1 cellular context compared by ENCODE assay signal in genomic region chr1:206579747-206580437, GRCh38.
TF ChIP-seq lines count a peak whose summit lies in the region.

No MANE protein-coding gene starts in this region.

TF ChIP-seq in GM12878, 131 proteins besides CTCF, POLR2A, EP300 and RAD21 (continued from another document):
- TF ChIP-seq SREBF1 (IDR thresholded peaks at IDR 0.05; ENCODE audit: low read length) (no peak), ZSCAN29 (IDR thresholded peaks at IDR 0.05) (no peak), POLR2AphosphoS5 (IDR thresholded peaks at IDR 0.05; ENCODE audit: low read length) (peak; percentile 52; the same call in 1 of the 2 replicates), GATAD2B (conservative IDR thresholded peaks at IDR 0.05; ENCODE audit: low read depth) (peak; percentile 68; the same call in 1 of the 2 replicates), POU2F2 (IDR thresholded peaks at IDR 0.05; ENCODE audit: borderline replicate concordance, low read depth, low read length) (peak; percentile 59; the same call in 2 of the 3 replicates), YY1 (IDR thresholded peaks at IDR 0.05; ENCODE audit: low read depth, low read length) (0 out of 2 replicates have a peak, but pooled peaks have one; percentile 48), JUNB (IDR thresholded peaks at IDR 0.05) (peak; percentile 76), RELB (IDR thresholded peaks at IDR 0.05; ENCODE audit: low read depth) (peak; percentile 79), KAT2A (conservative IDR thresholded peaks at IDR 0.05; ENCODE audit: control insufficient read depth, low read depth, low read length) (no peak), BCLAF1 (IDR thresholded peaks at IDR 0.05) (no peak), TAF1 (IDR thresholded peaks at IDR 0.05; ENCODE audit: borderline replicate concordance, low read depth, low read length) (0 out of 2 replicates have a peak, but pooled peaks have one; percentile 28), SMC3 (IDR thresholded peaks at IDR 0.05; ENCODE audit: borderline replicate concordance, low read length) (peak; percentile 14; the same call in 1 of the 2 replicates), RFX5 (IDR thresholded peaks at IDR 0.05; ENCODE audit: low read depth, low read length) (no peak), E4F1 (IDR thresholded peaks at IDR 0.05; ENCODE audit: borderline replicate concordance, partially characterized antibody) (no peak), NRF1 (conservative IDR thresholded peaks at IDR 0.05; ENCODE audit: low read depth, low read length) (no peak), BACH1 (IDR thresholded peaks at IDR 0.05; ENCODE audit: borderline replicate concordance) (peak; percentile 59; the same call in 1 of the 2 replicates), CREM (IDR thresholded peaks at IDR 0.05; ENCODE audit: low read depth) (peak; percentile 96), POLR2AphosphoS2 (IDR thresholded peaks at IDR 0.05; ENCODE audit: low read depth, low read length) (0 out of 2 replicates have a peak, but pooled peaks have one; percentile 37), SMAD5 (IDR thresholded peaks at IDR 0.05; ENCODE audit: low read depth) (no peak), ETV6 (conservative IDR thresholded peaks at IDR 0.05 in 1 of 2, IDR thresholded peaks at IDR 0.05 in 1 of 2; ENCODE audit: borderline replicate concordance in 1 of 2, low read depth in 1 of 2) (peak in 1 of 2 experiments; percentile 91; a peak in 2 of 4 replicates)
- TF ChIP-seq, protein P1, sequence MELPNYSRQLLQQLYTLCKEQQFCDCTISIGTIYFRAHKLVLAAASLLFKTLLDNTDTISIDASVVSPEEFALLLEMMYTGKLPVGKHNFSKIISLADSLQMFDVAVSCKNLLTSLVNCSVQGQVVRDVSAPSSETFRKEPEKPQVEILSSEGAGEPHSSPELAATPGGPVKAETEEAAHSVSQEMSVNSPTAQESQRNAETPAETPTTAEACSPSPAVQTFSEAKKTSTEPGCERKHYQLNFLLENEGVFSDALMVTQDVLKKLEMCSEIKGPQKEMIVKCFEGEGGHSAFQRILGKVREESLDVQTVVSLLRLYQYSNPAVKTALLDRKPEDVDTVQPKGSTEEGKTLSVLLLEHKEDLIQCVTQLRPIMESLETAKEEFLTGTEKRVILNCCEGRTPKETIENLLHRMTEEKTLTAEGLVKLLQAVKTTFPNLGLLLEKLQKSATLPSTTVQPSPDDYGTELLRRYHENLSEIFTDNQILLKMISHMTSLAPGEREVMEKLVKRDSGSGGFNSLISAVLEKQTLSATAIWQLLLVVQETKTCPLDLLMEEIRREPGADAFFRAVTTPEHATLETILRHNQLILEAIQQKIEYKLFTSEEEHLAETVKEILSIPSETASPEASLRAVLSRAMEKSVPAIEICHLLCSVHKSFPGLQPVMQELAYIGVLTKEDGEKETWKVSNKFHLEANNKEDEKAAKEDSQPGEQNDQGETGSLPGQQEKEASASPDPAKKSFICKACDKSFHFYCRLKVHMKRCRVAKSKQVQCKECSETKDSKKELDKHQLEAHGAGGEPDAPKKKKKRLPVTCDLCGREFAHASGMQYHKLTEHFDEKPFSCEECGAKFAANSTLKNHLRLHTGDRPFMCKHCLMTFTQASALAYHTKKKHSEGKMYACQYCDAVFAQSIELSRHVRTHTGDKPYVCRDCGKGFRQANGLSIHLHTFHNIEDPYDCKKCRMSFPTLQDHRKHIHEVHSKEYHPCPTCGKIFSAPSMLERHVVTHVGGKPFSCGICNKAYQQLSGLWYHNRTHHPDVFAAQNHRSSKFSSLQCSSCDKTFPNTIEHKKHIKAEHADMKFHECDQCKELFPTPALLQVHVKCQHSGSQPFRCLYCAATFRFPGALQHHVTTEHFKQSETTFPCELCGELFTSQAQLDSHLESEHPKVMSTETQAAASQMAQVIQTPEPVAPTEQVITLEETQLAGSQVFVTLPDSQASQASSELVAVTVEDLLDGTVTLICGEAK (IDR thresholded peaks at IDR 0.05; ENCODE audit: borderline replicate concordance) = peak; percentile 29; the same call in 1 of the 2 replicates
